In genomic region chr18:68699043-68699442, GRCh38 we compare ENCODE assay signal across 1 cellular context.
A peak's percentile ranks its signal among the peaks of the same experiment; 100 is the strongest.
TF ChIP-seq lines count a peak whose summit lies in the region.

No MANE protein-coding gene starts in this region.

TF ChIP-seq in HepG2, 621 proteins besides CTCF, POLR2A, EP300 and RAD21:
- peak; percentile 31; the same call in 1 of the 2 replicates for TF ChIP-seq ATF7 (IDR thresholded peaks at IDR 0.05)
- TF ChIP-seq ATF7 (CRISPR knock-in tag; IDR thresholded peaks at IDR 0.05), result no peak
- TF ChIP-seq GATA4 (IDR thresholded peaks at IDR 0.05; ENCODE audit: borderline replicate concordance, low read depth), result no peak
- TF ChIP-seq CEBPB (IDR thresholded peaks at IDR 0.05; ENCODE audit: borderline replicate concordance, low read depth, low read length), result peak; percentile 65; the same call in 1 of the 2 replicates
